Comparison of ENCODE assay signal across 26 cellular contexts in the genomic region with DNA sequence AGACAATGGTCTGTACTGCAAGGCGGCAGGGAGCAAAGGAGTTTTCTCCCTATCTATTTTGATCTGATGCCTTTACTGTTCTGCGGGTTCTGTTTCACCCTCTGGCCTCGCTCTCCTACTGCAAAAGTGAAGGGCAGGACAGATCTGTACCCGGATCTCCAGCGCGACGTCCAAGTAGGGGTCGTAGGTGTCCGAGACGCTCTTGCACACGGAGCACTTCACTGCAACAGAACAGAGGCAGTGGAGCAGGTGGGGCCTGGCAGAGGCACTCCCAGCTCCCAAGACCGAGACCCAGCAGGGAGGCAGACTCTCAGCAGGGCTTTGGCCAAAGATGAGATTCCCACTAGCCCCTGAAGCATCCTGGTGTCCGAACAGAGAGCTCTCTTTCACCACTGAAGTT. TPM values are rescaled to one million over a fixed set of nuclear protein-coding genes. Genes with fewer than 3 reads are reported as not detected.
A peak's percentile ranks its signal among the peaks of the same experiment; 100 is the strongest.
DNase-seq lines count a peak whose midpoint lies in the region; ATAC-seq and TF ChIP-seq lines count a peak whose summit lies in the region.
"Had no signal": no experiment of that assay in that cellular context is flagged by ENCODE, and none has a peak within 500 bp of the region (broad histone marks: within the 10 kb centered on the region; RNA-seq: fewer than 3 reads in every experiment).

No MANE protein-coding gene starts in this region.

- 92 to 97% (median 93%) methylated on average over 12 to 13 of the region's 13 CpGs for WGBS in spleen, 5 donors

- H3K4me3 Mint-ChIP-seq in activated naive CD8-positive, alpha-beta T cell treated with anti-CD3 and anti-CD28 coated beads, Interleukin-2, amount 10 ng/mL, durations not matched to agents 7 days and 5 days: no peak overlapping the region
- H3K4me3 Mint-ChIP-seq in activated naive CD8-positive, alpha-beta T cell treated with anti-CD3 and anti-CD28 coated beads, Interleukin-2, amount 50 U/mL, for 24 hours: no peak overlapping the region
- no peak overlapping the region for H3K4me3 Mint-ChIP-seq in activated T-helper 2 cell treated with anti-CD3 and anti-CD28 coated beads, Interferon-gamma antibody, Interleukin-2, Interleukin-4, amounts not matched to agents 10 μg/mL and 5 μg/mL and 100 μg/mL, durations not matched to agents 14 hours and 24 hours and 36 hours (ENCODE audit: low read depth)
- no peak overlapping the region for H3K4me3 Mint-ChIP-seq in stimulated activated naive CD8-positive, alpha-beta T cell treated with anti-CD3 and anti-CD28 coated beads, Interleukin-15, amount 100 ng/mL, for 72 hours
- H3K4me3 Mint-ChIP-seq: activated T-cell treated with anti-CD3 and anti-CD28 coated beads, Interleukin-2, amount 50 U/mL, for 4 hours; CD14-positive monocyte; memory B cell; stimulated activated memory B cell treated with anti-CD40 and anti-IgM and Interleukin-4, amounts not matched to agents 10 μg/mL and 1 μg/mL and 100 μg/mL, for 72 hours had no signal

- POLR2A ChIA-PET in activated naive CD8-positive, alpha-beta T cell treated with anti-CD3 and anti-CD28 coated beads, Interleukin-2, amount 10 ng/mL, durations not matched to agents 7 days and 5 days (lab: Charles Lee): interaction anchor here (0.6 to 1.0 kb wide), 2 partner anchors 11 to 40 kb away, joined by 3 read pairs; no protein-coding TSS in a partner anchor

- no peak for DNase-seq in activated naive CD8-positive, alpha-beta T cell treated with anti-CD3 and anti-CD28 coated beads, Interleukin-2, amount 10 ng/mL, durations not matched to agents 7 days and 5 days
- no peak for DNase-seq in activated naive CD8-positive, alpha-beta T cell treated with anti-CD3 and anti-CD28 coated beads, Interleukin-2, amount 50 U/mL, for 24 hours
- DNase-seq in H7: peak; percentile 20
- DNase-seq in activated T-helper 2 cell treated with anti-CD3 and anti-CD28 coated beads, Interferon-gamma antibody, Interleukin-2, Interleukin-4, amounts not matched to agents 10 μg/mL and 5 μg/mL and 100 μg/mL, durations not matched to agents 14 hours and 24 hours and 36 hours (ENCODE audit: low spot score): no peak
- DNase-seq in spleen: peak; percentile 40
- no peak for DNase-seq in NCI-H446 treated with DMSO at 0.1 percent for 48 hours (lab: John Stamatoyannopoulos, UW)
- DNase-seq in stimulated activated naive CD8-positive, alpha-beta T cell treated with anti-CD3 and anti-CD28 coated beads, Interleukin-15, amount 100 ng/mL, for 72 hours: no peak
- DNase-seq: activated naive CD4-positive, alpha-beta T cell treated with anti-CD3 and anti-CD28 coated beads, Interleukin-2, amount 50 U/mL, for 16 hours; activated T-cell treated with anti-CD3 and anti-CD28 coated beads, Interleukin-2, amount 50 U/mL, for 4 hours; cortex of kidney; esophagus squamous epithelium; left cardiac atrium; NCI-H146; NCI-H2107; NCI-H774; stimulated activated CD4-positive, alpha-beta T cell treated with anti-CD3 and anti-CD28 coated beads, Interleukin-4, amount 100 ng/mL, for 4 hours; T-helper 9 cell; WERI-Rb-1 had no signal

- H3K4me1 ChIP-seq in spleen: peaks cover 17 to 50% (median 34%) of the 10 kb centered on the region in 6 donors

- TF ChIP-seq CTCF in spleen (IDR thresholded peaks at IDR 0.05 in 8 of 11, conservative IDR thresholded peaks at IDR 0.05 in 3 of 11): no peak

- H3K27ac Mint-ChIP-seq in activated naive CD8-positive, alpha-beta T cell treated with anti-CD3 and anti-CD28 coated beads, Interleukin-2, amount 10 ng/mL, durations not matched to agents 7 days and 5 days: peak overlapping the region; percentile 30
- no peak overlapping the region for H3K27ac Mint-ChIP-seq in activated naive CD8-positive, alpha-beta T cell treated with anti-CD3 and anti-CD28 coated beads, Interleukin-2, amount 50 U/mL, for 24 hours
- peak overlapping the region; percentile 55 for H3K27ac Mint-ChIP-seq in activated T-helper 2 cell treated with anti-CD3 and anti-CD28 coated beads, Interferon-gamma antibody, Interleukin-2, Interleukin-4, amounts not matched to agents 10 μg/mL and 5 μg/mL and 100 μg/mL, durations not matched to agents 14 hours and 24 hours and 36 hours
- no peak overlapping the region for H3K27ac Mint-ChIP-seq in stimulated activated naive CD8-positive, alpha-beta T cell treated with anti-CD3 and anti-CD28 coated beads, Interleukin-15, amount 100 ng/mL, for 72 hours
- H3K27ac Mint-ChIP-seq: memory B cell; progenitor cell of endocrine pancreas; stimulated activated memory B cell treated with anti-CD40 and anti-IgM and Interleukin-4, amounts not matched to agents 10 μg/mL and 1 μg/mL and 100 μg/mL, for 72 hours had no signal

- no peaks in the 10 kb centered on the region for H3K9me3 Mint-ChIP-seq in activated naive CD8-positive, alpha-beta T cell treated with anti-CD3 and anti-CD28 coated beads, Interleukin-2, amount 10 ng/mL, durations not matched to agents 7 days and 5 days
- no peaks in the 10 kb centered on the region for H3K9me3 Mint-ChIP-seq in activated naive CD8-positive, alpha-beta T cell treated with anti-CD3 and anti-CD28 coated beads, Interleukin-2, amount 50 U/mL, for 24 hours
- H3K9me3 Mint-ChIP-seq in activated T-helper 2 cell treated with anti-CD3 and anti-CD28 coated beads, Interferon-gamma antibody, Interleukin-2, Interleukin-4, amounts not matched to agents 10 μg/mL and 5 μg/mL and 100 μg/mL, durations not matched to agents 14 hours and 24 hours and 36 hours: no peaks in the 10 kb centered on the region
- no peaks in the 10 kb centered on the region for H3K9me3 Mint-ChIP-seq in stimulated activated naive CD8-positive, alpha-beta T cell treated with anti-CD3 and anti-CD28 coated beads, Interleukin-15, amount 100 ng/mL, for 72 hours
- H3K9me3 Mint-ChIP-seq: activated T-cell treated with anti-CD3 and anti-CD28 coated beads, Interleukin-2, amount 50 U/mL, for 4 hours; memory B cell; stimulated activated memory B cell treated with anti-CD40 and anti-IgM and Interleukin-4, amounts not matched to agents 10 μg/mL and 1 μg/mL and 100 μg/mL, for 72 hours had no signal

- intact Hi-C loops in activated T-helper 2 cell treated with anti-CD3 and anti-CD28 coated beads, Interferon-gamma antibody, Interleukin-2, Interleukin-4, amounts not matched to agents 10 μg/mL and 5 μg/mL and 100 μg/mL, durations not matched to agents 14 hours and 24 hours and 36 hours (cut with micrococcal nuclease): no loop called here
- intact Hi-C loops in spleen (cut with DNase I; ENCODE audit: low total_unique reads): no loop called here

- ATAC-seq in activated naive CD8-positive, alpha-beta T cell treated with anti-CD3 and anti-CD28 coated beads, Interleukin-2, amount 10 ng/mL, durations not matched to agents 7 days and 5 days (ENCODE audit: low read depth): no peak
- no peak for ATAC-seq in activated naive CD8-positive, alpha-beta T cell treated with anti-CD3 and anti-CD28 coated beads, Interleukin-2, amount 50 U/mL, for 24 hours
- ATAC-seq in stimulated activated naive CD8-positive, alpha-beta T cell treated with anti-CD3 and anti-CD28 coated beads, Interleukin-15, amount 100 ng/mL, for 72 hours: no peak
- ATAC-seq: activated T-cell treated with anti-CD3 and anti-CD28 coated beads, Interleukin-2, amount 50 U/mL, for 4 hours; left cardiac atrium; sciatic nerve; stimulated activated memory B cell treated with anti-CD40 and anti-IgM and Interleukin-4, amounts not matched to agents 10 μg/mL and 1 μg/mL and 100 μg/mL, for 72 hours had no signal

- H3K9me3 ChIP-seq in spleen: no peaks in the 10 kb centered on the region
- H3K9me3 ChIP-seq: esophagus squamous epithelium, neutrophil, SK-N-SH had no signal

- H3K27me3 ChIP-seq in H7 (ENCODE audit: control insufficient read depth, insufficient read depth, low read length): no peaks in the 10 kb centered on the region
- no peaks in the 10 kb centered on the region for H3K27me3 ChIP-seq in spleen (replicated peaks in 1 of 7)
- H3K27me3 ChIP-seq: cardiac muscle cell, esophagus squamous epithelium, neutrophil had no signal

- peak overlapping the region in 1 of 8 donors; percentile 51 for H3K27ac ChIP-seq in spleen
- H3K27ac ChIP-seq: cardiac muscle cell, neutrophil, WERI-Rb-1 had no signal

- H3K27me3 Mint-ChIP-seq in activated naive CD8-positive, alpha-beta T cell treated with anti-CD3 and anti-CD28 coated beads, Interleukin-2, amount 10 ng/mL, durations not matched to agents 7 days and 5 days: no peaks in the 10 kb centered on the region
- H3K27me3 Mint-ChIP-seq in activated naive CD8-positive, alpha-beta T cell treated with anti-CD3 and anti-CD28 coated beads, Interleukin-2, amount 50 U/mL, for 24 hours: no peaks in the 10 kb centered on the region
- H3K27me3 Mint-ChIP-seq in activated T-helper 2 cell treated with anti-CD3 and anti-CD28 coated beads, Interferon-gamma antibody, Interleukin-2, Interleukin-4, amounts not matched to agents 10 μg/mL and 5 μg/mL and 100 μg/mL, durations not matched to agents 14 hours and 24 hours and 36 hours (ENCODE audit: low read depth): no peaks in the 10 kb centered on the region
- H3K27me3 Mint-ChIP-seq in stimulated activated naive CD8-positive, alpha-beta T cell treated with anti-CD3 and anti-CD28 coated beads, Interleukin-15, amount 100 ng/mL, for 72 hours: no peaks in the 10 kb centered on the region
- H3K27me3 Mint-ChIP-seq: memory B cell; progenitor cell of endocrine pancreas; stimulated activated memory B cell treated with anti-CD40 and anti-IgM and Interleukin-4, amounts not matched to agents 10 μg/mL and 1 μg/mL and 100 μg/mL, for 72 hours had no signal

- H3K4me1 Mint-ChIP-seq in activated naive CD8-positive, alpha-beta T cell treated with anti-CD3 and anti-CD28 coated beads, Interleukin-2, amount 10 ng/mL, durations not matched to agents 7 days and 5 days: peaks cover 38% of the 10 kb centered on the region
- H3K4me1 Mint-ChIP-seq in activated naive CD8-positive, alpha-beta T cell treated with anti-CD3 and anti-CD28 coated beads, Interleukin-2, amount 50 U/mL, for 24 hours: peaks cover 47% of the 10 kb centered on the region
- H3K4me1 Mint-ChIP-seq in activated T-helper 2 cell treated with anti-CD3 and anti-CD28 coated beads, Interferon-gamma antibody, Interleukin-2, Interleukin-4, amounts not matched to agents 10 μg/mL and 5 μg/mL and 100 μg/mL, durations not matched to agents 14 hours and 24 hours and 36 hours (ENCODE audit: low read depth): peaks cover 63% of the 10 kb centered on the region
- H3K4me1 Mint-ChIP-seq in stimulated activated naive CD8-positive, alpha-beta T cell treated with anti-CD3 and anti-CD28 coated beads, Interleukin-15, amount 100 ng/mL, for 72 hours: peaks cover 80% of the 10 kb centered on the region

- no peak for TF ChIP-seq POLR2A in spleen (IDR thresholded peaks at IDR 0.05)

- H3K4me3 ChIP-seq in H7 (ENCODE audit: insufficient read depth, low read depth, low read length): no peak overlapping the region
- no peak overlapping the region for H3K4me3 ChIP-seq in spleen
- H3K4me3 ChIP-seq: cardiac muscle cell, esophagus squamous epithelium had no signal

- H3K36me3 ChIP-seq in H7 (replicated peaks; ENCODE audit: control insufficient read depth, insufficient read depth, low read length): peaks cover 62% of the 10 kb centered on the region
- peaks cover 7 to 100% (median 90%) of the 10 kb centered on the region in 6 donors for H3K36me3 ChIP-seq in spleen

- H3K36me3 Mint-ChIP-seq in activated naive CD8-positive, alpha-beta T cell treated with anti-CD3 and anti-CD28 coated beads, Interleukin-2, amount 10 ng/mL, durations not matched to agents 7 days and 5 days: peaks cover 42% of the 10 kb centered on the region
- peaks cover 79% of the 10 kb centered on the region for H3K36me3 Mint-ChIP-seq in activated naive CD8-positive, alpha-beta T cell treated with anti-CD3 and anti-CD28 coated beads, Interleukin-2, amount 50 U/mL, for 24 hours (ENCODE audit: low read depth)
- H3K36me3 Mint-ChIP-seq in activated T-helper 2 cell treated with anti-CD3 and anti-CD28 coated beads, Interferon-gamma antibody, Interleukin-2, Interleukin-4, amounts not matched to agents 10 μg/mL and 5 μg/mL and 100 μg/mL, durations not matched to agents 14 hours and 24 hours and 36 hours (ENCODE audit: low read depth): peaks cover 90% of the 10 kb centered on the region

RNA-seq across cellular contexts. Expression of a gene that starts 19.8 kb away (rescaled TPM):
- 10 to 100 TPM; 87.8 to 94.3 TPM for total RNA-seq in activated naive CD8-positive, alpha-beta T cell treated with anti-CD3 and anti-CD28 coated beads, Interleukin-2, amount 10 ng/mL, durations not matched to agents 7 days and 5 days
- total RNA-seq in H7 (2014; rRNA removed; shearing (Covaris generic)): 24.6 and 32.8 TPM in 2 replicates
- total RNA-seq in activated T-helper 2 cell treated with anti-CD3 and anti-CD28 coated beads, Interferon-gamma antibody, Interleukin-2, Interleukin-4, amounts not matched to agents 10 μg/mL and 5 μg/mL and 100 μg/mL, durations not matched to agents 14 hours and 24 hours and 36 hours: 103 and 105 TPM in 2 replicates
- total RNA-seq in spleen: 10 to 100 TPM; 38.0 to 95.0 (median 60.1) TPM
- polyA plus RNA-seq in spleen: 10 to 100 TPM; 13.4 to 26.1 (median 25.0) TPM

RNA-seq across cellular contexts. Expression of a gene that starts 38.8 kb away (rescaled TPM):
- total RNA-seq in activated naive CD8-positive, alpha-beta T cell treated with anti-CD3 and anti-CD28 coated beads, Interleukin-2, amount 10 ng/mL, durations not matched to agents 7 days and 5 days: 100 to 1,000 TPM; 180 to 200 TPM
- 10.3 and 11.3 TPM in 2 replicates for total RNA-seq in H7 (2014; rRNA removed; shearing (Covaris generic))
- total RNA-seq in activated T-helper 2 cell treated with anti-CD3 and anti-CD28 coated beads, Interferon-gamma antibody, Interleukin-2, Interleukin-4, amounts not matched to agents 10 μg/mL and 5 μg/mL and 100 μg/mL, durations not matched to agents 14 hours and 24 hours and 36 hours: 83.5 and 95.7 TPM in 2 replicates
- total RNA-seq in spleen: 100 to 1,000 TPM; 119 to 169 (median 138) TPM
- 100 to 1,000 TPM in 1 of 3 donors, 10 to 100 TPM in 2; 66.9 to 102 (median 79.4) TPM for polyA plus RNA-seq in spleen

Comparison
In these comparisons a context has a peak if more than half of its experiments do, and no peak if none do; other contexts are left out.
1. H3K27ac Mint-ChIP-seq: peak in activated naive CD8-positive, alpha-beta T cell treated with anti-CD3 and anti-CD28 coated beads, Interleukin-2, amount 10 ng/mL, durations not matched to agents 7 days and 5 days (single experiment) and activated T-helper 2 cell treated with anti-CD3 and anti-CD28 coated beads, Interferon-gamma antibody, Interleukin-2, Interleukin-4, amounts not matched to agents 10 μg/mL and 5 μg/mL and 100 μg/mL, durations not matched to agents 14 hours and 24 hours and 36 hours (single experiment); none in activated naive CD8-positive, alpha-beta T cell treated with anti-CD3 and anti-CD28 coated beads, Interleukin-2, amount 50 U/mL, for 24 hours (single experiment) and stimulated activated naive CD8-positive, alpha-beta T cell treated with anti-CD3 and anti-CD28 coated beads, Interleukin-15, amount 100 ng/mL, for 72 hours (0 of 2).
2. DNase-seq: peak in H7 (single experiment) and spleen (single experiment); none in activated naive CD8-positive, alpha-beta T cell treated with anti-CD3 and anti-CD28 coated beads, Interleukin-2, amount 10 ng/mL, durations not matched to agents 7 days and 5 days (single experiment), activated naive CD8-positive, alpha-beta T cell treated with anti-CD3 and anti-CD28 coated beads, Interleukin-2, amount 50 U/mL, for 24 hours (single experiment), activated T-helper 2 cell treated with anti-CD3 and anti-CD28 coated beads, Interferon-gamma antibody, Interleukin-2, Interleukin-4, amounts not matched to agents 10 μg/mL and 5 μg/mL and 100 μg/mL, durations not matched to agents 14 hours and 24 hours and 36 hours (single experiment), NCI-H446 treated with DMSO at 0.1 percent for 48 hours (single experiment) and stimulated activated naive CD8-positive, alpha-beta T cell treated with anti-CD3 and anti-CD28 coated beads, Interleukin-15, amount 100 ng/mL, for 72 hours (0 of 2).